ENCODE assay signal across 30 cellular contexts in the genomic region with DNA sequence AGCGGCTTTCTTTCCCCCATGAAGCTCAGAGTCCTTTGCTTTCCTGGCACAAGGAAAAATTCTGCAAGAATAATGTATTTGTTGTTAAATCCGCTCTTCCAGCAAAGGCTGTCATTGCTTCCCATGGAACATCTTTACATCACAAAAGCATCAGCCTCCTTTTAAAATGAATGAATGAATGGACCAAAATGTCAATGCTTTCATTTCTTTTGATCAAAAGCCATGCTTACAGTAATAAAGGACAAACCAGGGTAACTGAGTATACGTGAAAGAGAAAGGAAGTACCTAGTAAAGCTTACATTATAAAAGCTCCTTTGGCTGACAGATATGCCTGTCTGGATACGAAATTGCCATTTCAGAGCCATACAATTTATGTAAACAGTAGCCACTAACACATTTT.
DNase-seq lines count a peak whose midpoint lies in the region; ATAC-seq and TF ChIP-seq lines count a peak whose summit lies in the region.
"Had no signal": no experiment of that assay in that cellular context is flagged by ENCODE, and none has a peak within 500 bp of the region (broad histone marks: within the 10 kb centered on the region; RNA-seq: fewer than 3 reads in every experiment).

No MANE protein-coding gene starts in this region.

- H2AK5ac ChIP-seq in neuronal stem cell (ENCODE audit: low read depth, low read length), result no peak overlapping the region

- intact Hi-C loops in esophagus muscularis mucosa (cut with DNase I), result no loop called here

- no peak overlapping the region for H3K14ac ChIP-seq in neuronal stem cell (ENCODE audit: low read length)

- H2BK5ac ChIP-seq in neuronal stem cell (ENCODE audit: low read length), result no peak overlapping the region

- H3K27ac ChIP-seq in ACC112 (ENCODE audit: low read depth, low read length) (no peak overlapping the region), esophagus muscularis mucosa (replicated peaks in 1 of 4) (peak overlapping the region; percentile 74 to 83 (median 78)), neuronal stem cell (replicated peaks; ENCODE audit: low read length) (no peak overlapping the region)
- H3K27ac ChIP-seq: adrenal gland, neutrophil, psoas muscle, upper lobe of right lung had no signal

- no peaks in the 10 kb centered on the region for H3K27me3 Mint-ChIP-seq in activated T-cell treated with anti-CD3 and anti-CD28 coated beads, Interleukin-2, amount 50 U/mL, for 4 hours (ENCODE audit: low read depth)
- H3K27me3 Mint-ChIP-seq: memory B cell had no signal

- H3K4me1 Mint-ChIP-seq in activated T-cell treated with anti-CD3 and anti-CD28 coated beads, Interleukin-2, amount 50 U/mL, for 4 hours (ENCODE audit: low read depth), result no peaks in the 10 kb centered on the region

- no peak overlapping the region for H3K4ac ChIP-seq in neuronal stem cell (ENCODE audit: low read length)

- no peaks in the 10 kb centered on the region for H3K79me2 ChIP-seq in ACC112 (ENCODE audit: control insufficient read depth, insufficient read depth, low read length, unreplicated experiment)

- no peak overlapping the region for H3K23ac ChIP-seq in neuronal stem cell (ENCODE audit: low read depth, low read length, poor library complexity)

- no peak for TF ChIP-seq EP300 in esophagus muscularis mucosa (IDR thresholded peaks at IDR 0.05)

- H3K36me3 ChIP-seq in ACC112 (ENCODE audit: insufficient read depth, low read length) (no peaks in the 10 kb centered on the region), MG63 (no peaks in the 10 kb centered on the region), esophagus muscularis mucosa (no peaks in the 10 kb centered on the region), neuronal stem cell (replicated peaks in 1 of 2; ENCODE audit: control insufficient read depth in 2 of 2, insufficient read depth in 2 of 2, low read length in 2 of 2) (no peaks in the 10 kb centered on the region)
- H3K36me3 ChIP-seq: adrenal gland, BE2C, breast epithelium, heart left ventricle, neutrophil, upper lobe of right lung had no signal

- no peak overlapping the region for H2BK120ac ChIP-seq in neuronal stem cell (ENCODE audit: low read depth, low read length)

- H2BK15ac ChIP-seq in neuronal stem cell (ENCODE audit: low read length), result no peak overlapping the region

- H3K9me3 Mint-ChIP-seq in activated T-cell treated with anti-CD3 and anti-CD28 coated beads, Interleukin-2, amount 50 U/mL, for 4 hours, result no peaks in the 10 kb centered on the region
- H3K9me3 Mint-ChIP-seq: memory B cell had no signal

- no peak for DNase-seq in MG63
- no peak for DNase-seq in esophagus muscularis mucosa (ENCODE audit: extremely low spot score)
- DNase-seq in neuronal stem cell (ENCODE audit: low spot score), result no peak
- DNase-seq in activated T-cell treated with anti-CD3 and anti-CD28 coated beads, Interleukin-2, amount 50 U/mL, for 4 hours, result no peak
- DNase-seq in stimulated activated naive CD4-positive, alpha-beta T cell (lab: John Stamatoyannopoulos, UW), result no peak
- DNase-seq: activated CD4-positive, alpha-beta T cell treated with anti-CD3 and anti-CD28 coated beads, Interleukin-2, amount 50 U/mL, for 4 hours; activated naive CD4-positive, alpha-beta T cell treated with Interleukin-2 at 50 U/mL for 16 hours; adrenal gland; BE2C; DMS53; effector CD8-positive, alpha-beta T cell; GDM1; Kasumi-1; NCI-H1694; NCI-H524 treated with DMSO at 0.1 percent for 48 hours; NK-92 treated with Interleukin-12 subunit alpha and Interleukin-12 subunit beta, amount 100 ng/mL, for 24 hours; psoas muscle; stimulated activated CD4-positive, alpha-beta T cell treated with anti-CD3 and anti-CD28 coated beads, Interleukin-1b, Interleukin-23, amount 100 ng/mL, for 48 hours; stimulated activated CD8-positive, alpha-beta memory T cell treated with anti-CD3 and anti-CD28 coated beads, Interleukin-4, amount 100 ng/mL, for 48 hours; T1000; upper lobe of right lung had no signal

- no peaks in the 10 kb centered on the region for H3K79me1 ChIP-seq in neuronal stem cell (ENCODE audit: low read depth, low read length)

- H3K9ac ChIP-seq in neuronal stem cell (ENCODE audit: low read depth, low read length, poor library complexity), result no peak overlapping the region

- H3K4me3 Mint-ChIP-seq in activated T-cell treated with anti-CD3 and anti-CD28 coated beads, Interleukin-2, amount 50 U/mL, for 4 hours, result no peak overlapping the region
- H3K4me3 Mint-ChIP-seq: memory B cell, WTC11 had no signal

- H2AFZ ChIP-seq in ACC112 (ENCODE audit: low read length, unreplicated experiment), result peak overlapping the region; percentile 9
- peak overlapping the region; percentile 50 for H2AFZ ChIP-seq in neuronal stem cell (ENCODE audit: low read length)

- WGBS in esophagus muscularis mucosa, result 61% methylated on average over 4 of the region's 4 CpGs
- no CpG with 5 or more reads among the region's 4 CpGs for WGBS in neuronal stem cell (ENCODE audit: extremely low coverage in 2 of 2, insufficient read length in 2 of 2, insufficient replicate concordance in 1 of 2), 2 donors

- no peak for TF ChIP-seq POLR2A in esophagus muscularis mucosa (IDR thresholded peaks at IDR 0.05; ENCODE audit: low read depth)

- no peak overlapping the region for H3K18ac ChIP-seq in neuronal stem cell (ENCODE audit: low read length)

- no peak overlapping the region for H4K8ac ChIP-seq in neuronal stem cell (ENCODE audit: low read depth, low read length)

- H3K9me3 ChIP-seq in MG63, result peaks cover 2% of the 10 kb centered on the region; the same call in 1 of the 2 replicates
- no peaks in the 10 kb centered on the region for H3K9me3 ChIP-seq in esophagus muscularis mucosa
- H3K9me3 ChIP-seq in neuronal stem cell (replicated peaks in 1 of 2; ENCODE audit: control insufficient read depth in 2 of 2, insufficient read depth in 1 of 2, low read depth in 1 of 2, low read length in 2 of 2), result no peaks in the 10 kb centered on the region
- H3K9me3 ChIP-seq: adrenal gland, BE2C, breast epithelium, heart left ventricle, neutrophil, psoas muscle, upper lobe of right lung had no signal

- no peak overlapping the region for H3K4me3 ChIP-seq in ACC112 (ENCODE audit: low read depth, low read length)
- H3K4me3 ChIP-seq in MG63, result peak overlapping the region; percentile 10; the same call in 1 of the 2 replicates
- H3K4me3 ChIP-seq in esophagus muscularis mucosa, result peak overlapping the region in 2 of 4 donors; percentile 8 to 29
- H3K4me3 ChIP-seq in neuronal stem cell (ENCODE audit: low read length in 2 of 2), result no peak overlapping the region
- H3K4me3 ChIP-seq: adrenal gland, breast epithelium, psoas muscle, skin epidermis, upper lobe of right lung had no signal

- H3K27me3 ChIP-seq in ACC112 (ENCODE audit: insufficient read depth, low read length) (no peaks in the 10 kb centered on the region), MG63 (no peaks in the 10 kb centered on the region), esophagus muscularis mucosa (no peaks in the 10 kb centered on the region), neuronal stem cell (ENCODE audit: control insufficient read depth in 3 of 3, insufficient read depth in 3 of 3, low read depth in 1 of 3, low read length in 3 of 3) (no peaks in the 10 kb centered on the region)
- H3K27me3 ChIP-seq: adrenal gland, BE2C, breast epithelium, heart left ventricle, neutrophil, upper lobe of right lung had no signal

- peaks cover 13% of the 10 kb centered on the region for H3K4me1 ChIP-seq in ACC112 (ENCODE audit: control insufficient read depth, insufficient read depth, low read length, unreplicated experiment)
- H3K4me1 ChIP-seq in esophagus muscularis mucosa, result peaks cover 11 to 50% (median 43%) of the 10 kb centered on the region in 4 donors
- H3K4me1 ChIP-seq in neuronal stem cell (ENCODE audit: control insufficient read depth in 2 of 2, insufficient read depth in 1 of 2, low read depth in 1 of 2, low read length in 2 of 2), result peaks cover 5 to 6% of the 10 kb centered on the region in 2 donors
- H3K4me1 ChIP-seq: adrenal gland, BE2C, breast epithelium, psoas muscle, upper lobe of right lung had no signal

- no peak overlapping the region for H4K91ac ChIP-seq in neuronal stem cell (ENCODE audit: low read depth, low read length, poor library complexity)

- H3K36me3 Mint-ChIP-seq in activated T-cell treated with anti-CD3 and anti-CD28 coated beads, Interleukin-2, amount 50 U/mL, for 4 hours (ENCODE audit: insufficient read depth), result no peaks in the 10 kb centered on the region
- H3K36me3 Mint-ChIP-seq: memory B cell, WTC11 had no signal

- TF ChIP-seq CTCF in esophagus muscularis mucosa (IDR thresholded peaks at IDR 0.05), result no peak

- no peak overlapping the region for H3K4me2 ChIP-seq in neuronal stem cell (ENCODE audit: insufficient read depth, low read length, poor library complexity, severe bottlenecking)

- ATAC-seq in activated T-cell treated with anti-CD3 and anti-CD28 coated beads, Interleukin-2, amount 50 U/mL, for 4 hours, result no peak
- ATAC-seq in HG03460 (IDR thresholded peaks at IDR 0.05; ENCODE audit: unreplicated experiment) (no peak), GM21390 (IDR thresholded peaks at IDR 0.05; ENCODE audit: unreplicated experiment) (no peak)
- ATAC-seq: psoas muscle, upper lobe of right lung had no signal

- no peak overlapping the region for H2BK12ac ChIP-seq in neuronal stem cell (ENCODE audit: low read length)

Comparison
In these comparisons a context has a peak if more than half of its experiments do, and no peak if none do; other contexts are left out.
1. H3K27ac ChIP-seq: peak in esophagus muscularis mucosa (4 of 4); none in ACC112 (single experiment) and neuronal stem cell (single experiment).